Comparison of ENCODE assay signal across 1 cellular context in genomic region chr10:110358869-110359629, GRCh38.
TF ChIP-seq lines count a peak whose summit lies in the region.

No MANE protein-coding gene starts in this region.

TF ChIP-seq in K562, 482 proteins besides CTCF, POLR2A, EP300 and RAD21 (continued from another document):
- TF ChIP-seq CHD7 (IDR thresholded peaks at IDR 0.05; ENCODE audit: low read depth, low read length): no peak
- no peak for TF ChIP-seq RFX1 (IDR thresholded peaks at IDR 0.05)
- TF ChIP-seq SIRT6 (IDR thresholded peaks at IDR 0.05; ENCODE audit: low read depth, low read length): no peak
- no peak for TF ChIP-seq ZNF79 (CRISPR knock-in tag; IDR thresholded peaks at IDR 0.05; ENCODE audit: low read depth)
